18 cellular contexts compared by ENCODE assay signal in genomic region chr7:74499835-74500388, GRCh38. TPM values are rescaled to one million over a fixed set of nuclear protein-coding genes. Genes with fewer than 3 reads are reported as not detected.
DNase-seq lines count a peak whose midpoint lies in the region; TF ChIP-seq lines count a peak whose summit lies in the region.
"Had no signal": no experiment of that assay in that cellular context is flagged by ENCODE, and none has a peak within 500 bp of the region (broad histone marks: within the 10 kb centered on the region; RNA-seq: fewer than 3 reads in every experiment).

No MANE protein-coding gene starts in this region.

- peak overlapping the region in 6 of 11 experiments; percentile 4 to 45 (median 18); a peak in 7 of 22 replicates for H3K4me2 ChIP-seq in BLaER1 treated with 17β-estradiol and CSF1 and Interleukin-3, amounts not matched to agents 10 nM and 100 nM

- peak overlapping the region in 2 of 3 experiments; percentile 28 to 36 for H3K27ac Mint-ChIP-seq in nephron
- H3K27ac Mint-ChIP-seq in activated naive CD4-positive, alpha-beta T cell treated with anti-CD3 and anti-CD28 coated beads for 36 hours = no peak overlapping the region
- H3K27ac Mint-ChIP-seq: T-helper 17 cell had no signal

- peak overlapping the region; percentile 76 for H3K27ac ChIP-seq in 22Rv1
- H3K27ac ChIP-seq in BLaER1 treated with 17β-estradiol and CSF1 and Interleukin-3, amounts not matched to agents 10 nM and 100 nM = peak overlapping the region in 7 of 11 experiments; percentile 5 to 38 (median 19); a peak in 5 of 22 replicates
- no peak overlapping the region for H3K27ac ChIP-seq in caudate nucleus (ENCODE audit: low read depth, low read length)
- H3K27ac ChIP-seq: GM23248, SJCRH30 had no signal

- H3K4me1 Mint-ChIP-seq in nephron = peaks cover 9% of the 10 kb centered on the region
- H3K4me1 Mint-ChIP-seq in activated naive CD4-positive, alpha-beta T cell treated with anti-CD3 and anti-CD28 coated beads for 36 hours (ENCODE audit: low read depth) = no peaks in the 10 kb centered on the region
- H3K4me1 Mint-ChIP-seq: CD14-positive monocyte had no signal

- peaks cover 0 to 30% (median 3%) of the 10 kb centered on the region in 11 experiments; a peak in 5 of 22 replicates for H3K36me3 ChIP-seq in BLaER1 treated with 17β-estradiol and CSF1 and Interleukin-3, amounts not matched to agents 10 nM and 100 nM

- H3K9me3 Mint-ChIP-seq in nephron = no peaks in the 10 kb centered on the region
- no peaks in the 10 kb centered on the region for H3K9me3 Mint-ChIP-seq in activated naive CD4-positive, alpha-beta T cell treated with anti-CD3 and anti-CD28 coated beads for 36 hours

- H3K9me3 ChIP-seq in BLaER1 treated with 17β-estradiol and CSF1 and Interleukin-3, amounts not matched to agents 10 nM and 100 nM (replicated peaks in 1 of 11) = no peaks in the 10 kb centered on the region
- H3K9me3 ChIP-seq: SJCRH30 had no signal

- H4K20me1 ChIP-seq in BLaER1 treated with 17β-estradiol and CSF1 and Interleukin-3, amounts not matched to agents 10 nM and 100 nM = peaks cover 0 to 68% (median 36%) of the 10 kb centered on the region in 11 experiments; a peak in 15 of 22 replicates

- peaks cover 21% of the 10 kb centered on the region for H3K36me3 Mint-ChIP-seq in nephron (ENCODE audit: low read depth)
- H3K36me3 Mint-ChIP-seq in activated naive CD4-positive, alpha-beta T cell treated with anti-CD3 and anti-CD28 coated beads for 36 hours (ENCODE audit: low read depth) = no peaks in the 10 kb centered on the region
- H3K36me3 Mint-ChIP-seq: CD14-positive monocyte had no signal

- peak; percentile 28 for DNase-seq in NB4 (ENCODE audit: low read depth)
- DNase-seq in DMS53 (lab: John Stamatoyannopoulos, UW) = no peak
- DNase-seq in caudate nucleus (lab: John Stamatoyannopoulos, UW) = no peak
- DNase-seq in activated naive CD4-positive, alpha-beta T cell (lab: John Stamatoyannopoulos, UW) = no peak
- DNase-seq in activated naive CD4-positive, alpha-beta T cell treated with anti-CD3 and anti-CD28 coated beads for 36 hours = no peak
- DNase-seq: DND-41, GM23248, NCI-H1417 treated with DMSO at 0.1 percent for 48 hours, NCI-H1930, NCI-H345, NCI-H526 treated with DMSO at 0.1 percent for 48 hours, PC-3, SJCRH30, T-helper 17 cell had no signal

- no peak overlapping the region for H3K4me3 Mint-ChIP-seq in nephron
- no peak overlapping the region for H3K4me3 Mint-ChIP-seq in activated naive CD4-positive, alpha-beta T cell treated with anti-CD3 and anti-CD28 coated beads for 36 hours
- H3K4me3 Mint-ChIP-seq: CD14-positive monocyte, T-helper 17 cell had no signal

- TF ChIP-seq POLR2A in NB4 (IDR thresholded peaks at IDR 0.05; ENCODE audit: extremely low read depth, insufficient read length) = no peak

- CTCF ChIA-PET in activated naive CD4-positive, alpha-beta T cell treated with anti-CD3 and anti-CD28 coated beads for 36 hours (lab: Charles Lee) = no interaction called here

- no peaks in the 10 kb centered on the region for H3K27me3 Mint-ChIP-seq in nephron (ENCODE audit: low read depth)
- no peaks in the 10 kb centered on the region for H3K27me3 Mint-ChIP-seq in activated naive CD4-positive, alpha-beta T cell treated with anti-CD3 and anti-CD28 coated beads for 36 hours (ENCODE audit: low read depth)
- H3K27me3 Mint-ChIP-seq: T-helper 17 cell had no signal

- no peak overlapping the region for H3K4me3 ChIP-seq in BLaER1 treated with 17β-estradiol and CSF1 and Interleukin-3, amounts not matched to agents 10 nM and 100 nM
- H3K4me3 ChIP-seq in NB4 (ENCODE audit: low read depth, low read length) = no peak overlapping the region
- H3K4me3 ChIP-seq: GM23248, SJCRH30 had no signal

- intact Hi-C loops in activated naive CD4-positive, alpha-beta T cell treated with anti-CD3 and anti-CD28 coated beads for 36 hours (cut with micrococcal nuclease) = no loop called here

- H3K4me1 ChIP-seq in BLaER1 treated with 17β-estradiol and CSF1 and Interleukin-3, amounts not matched to agents 10 nM and 100 nM = peaks cover 0 to 27% (median 14%) of the 10 kb centered on the region in 10 experiments; a peak in 14 of 20 replicates

- TF ChIP-seq CTCF in 22Rv1 (IDR thresholded peaks at IDR 0.05) = no peak
- no peak for TF ChIP-seq CTCF in NB4 (IDR thresholded peaks at IDR 0.05; ENCODE audit: low read depth, low read length)
- no peak for TF ChIP-seq CTCF in nephron (IDR thresholded peaks at IDR 0.05; ENCODE audit: unreplicated experiment in 3 of 3)

- no peaks in the 10 kb centered on the region for H3K27me3 ChIP-seq in BLaER1 treated with 17β-estradiol and CSF1 and Interleukin-3, amounts not matched to agents 10 nM and 100 nM
- H3K27me3 ChIP-seq: SJCRH30 had no signal

- H3K9ac ChIP-seq in BLaER1 treated with 17β-estradiol and CSF1 and Interleukin-3, amounts not matched to agents 10 nM and 100 nM = peak overlapping the region in 1 of 11 experiments; percentile 6; a peak in 1 of 22 replicates
- H3K9ac ChIP-seq: GM23248 had no signal

RNA-seq across cellular contexts. Expression of gene GTF2IRD1, which starts 46.2 kb away (rescaled TPM):
- 1 to 10 TPM; 2.9 to 5.5 TPM for total RNA-seq in activated naive CD4-positive, alpha-beta T cell treated with anti-CD3 and anti-CD28 coated beads for 36 hours
